Comparison of ENCODE assay signal across 8 cellular contexts in the genomic region with DNA sequence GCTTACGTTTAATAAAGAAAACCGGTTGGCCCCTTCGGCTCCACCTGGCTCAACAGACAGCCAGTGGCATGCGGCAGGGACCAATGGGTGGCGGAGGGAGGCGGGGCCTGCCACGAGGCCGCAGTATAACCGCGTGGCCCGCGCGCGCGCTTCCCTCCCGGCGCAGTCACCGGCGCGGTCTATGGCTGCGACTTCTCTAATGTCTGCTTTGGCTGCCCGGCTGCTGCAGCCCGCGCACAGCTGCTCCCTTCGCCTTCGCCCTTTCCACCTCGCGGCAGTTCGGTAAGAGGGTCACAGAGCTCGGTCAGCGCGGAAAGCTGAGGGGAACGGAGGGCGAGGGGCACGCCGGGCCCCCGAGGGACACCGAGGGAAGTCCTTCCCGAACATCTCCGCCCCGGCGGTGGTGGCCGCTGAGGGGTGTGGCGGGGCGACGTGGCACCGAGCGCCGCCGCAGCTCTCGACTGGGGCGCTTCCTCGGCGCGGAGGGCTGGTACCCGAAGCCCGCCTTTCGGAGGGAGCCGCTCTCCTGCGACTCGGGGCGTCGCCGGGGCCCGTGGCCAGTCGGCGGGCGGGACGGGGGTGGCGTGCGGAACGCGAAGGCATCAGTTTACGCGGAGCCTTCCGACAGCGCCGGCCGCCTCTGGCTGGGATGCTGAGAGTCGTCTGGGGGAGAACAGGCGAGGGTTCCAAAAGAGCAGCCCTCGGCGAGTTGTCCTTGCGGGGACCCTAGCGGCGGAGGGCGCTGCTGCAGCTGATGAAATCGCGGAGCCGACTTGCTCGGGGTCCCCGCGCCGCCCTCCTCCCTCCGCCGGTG. TPM values are rescaled to one million over a fixed set of nuclear protein-coding genes. Genes with fewer than 3 reads are reported as not detected.
DNase-seq lines count a peak whose midpoint lies in the region; ATAC-seq and TF ChIP-seq lines count a peak whose summit lies in the region.

MTHFD2 (plus strand) TSS at position 155 of the 814 bp plus-strand sequence; CDS start at position 182, 27 bp downstream.

- peak; percentile 61 to 84 for TF ChIP-seq CTCF in left lung (IDR thresholded peaks at IDR 0.05)

- H3K4me1 Mint-ChIP-seq in activated CD4-positive, alpha-beta T cell treated with anti-CD3 and anti-CD28 coated beads, Interleukin-2, amount 10 ng/mL, durations not matched to agents 24 days and 14 days = peaks cover 38% of the 10 kb centered on the region

- H3K9me3 ChIP-seq in left lung = no peaks in the 10 kb centered on the region

- peak within 1 kb of the TSS; percentile 96 for H3K4me3 Mint-ChIP-seq in activated CD4-positive, alpha-beta T cell treated with anti-CD3 and anti-CD28 coated beads, Interleukin-2, amount 10 ng/mL, durations not matched to agents 24 days and 14 days

- H3K27me3 ChIP-seq in left lung = no peaks in the 10 kb centered on the region

- H3K27ac ChIP-seq in left lung = peak within 1 kb of the TSS; percentile 86 to 97

- no peaks in the 10 kb centered on the region for H3K27me3 Mint-ChIP-seq in activated CD4-positive, alpha-beta T cell treated with anti-CD3 and anti-CD28 coated beads, Interleukin-2, amount 10 ng/mL, durations not matched to agents 24 days and 14 days

- H3K36me3 Mint-ChIP-seq in activated CD4-positive, alpha-beta T cell treated with anti-CD3 and anti-CD28 coated beads, Interleukin-2, amount 10 ng/mL, durations not matched to agents 24 days and 14 days (ENCODE audit: low read depth) = peaks cover 40% of the 10 kb centered on the region

- peak within 1 kb of the TSS; percentile 65 to 92 for H3K4me3 ChIP-seq in left lung

- H3K36me3 ChIP-seq in left lung = peaks cover 0 to 6% of the 10 kb centered on the region in 2 donors

- intact Hi-C loops in activated CD4-positive, alpha-beta T cell treated with anti-CD3 and anti-CD28 coated beads, Interleukin-2, amount 10 ng/mL, durations not matched to agents 24 days and 14 days (cut with micrococcal nuclease) = loop anchor here (1.0 to 5.0 kb wide), 9 partner anchors 8 to 964 kb away; partner anchors contain the start of genes BOLA3, CCT7, DGUOK and INO80B
- intact Hi-C loops in left lung (cut with DNase I) = no loop called here

- ATAC-seq in GM19328 (IDR thresholded peaks at IDR 0.05; ENCODE audit: unreplicated experiment) (peak; percentile 88), HG03520 (IDR thresholded peaks at IDR 0.05; ENCODE audit: unreplicated experiment) (peak; percentile 86), left lung (peak; percentile 99)

- peak within 1 kb of the TSS; percentile 100 for H3K27ac Mint-ChIP-seq in activated CD4-positive, alpha-beta T cell treated with anti-CD3 and anti-CD28 coated beads, Interleukin-2, amount 10 ng/mL, durations not matched to agents 24 days and 14 days

- H3K4me1 ChIP-seq in left lung = peaks cover 6 to 34% of the 10 kb centered on the region in 2 donors

- DNase-seq in C1 segment of cervical spinal cord (lab: John Stamatoyannopoulos, UW) = peak in 13 of 14 donors; percentile 36 to 87 (median 73)
- peak; percentile 95 for DNase-seq in NCI-H526 treated with DMSO at 0.1 percent for 48 hours (lab: John Stamatoyannopoulos, UW)
- DNase-seq in activated CD4-positive, alpha-beta T cell treated with anti-CD3 and anti-CD28 coated beads, Interleukin-2, amount 10 ng/mL, durations not matched to agents 24 days and 14 days = peak; percentile 98
- DNase-seq in dedifferentiated amniotic fluid mesenchymal stem cell (ENCODE audit: extremely low spot score) = peak; percentile 98
- DNase-seq in left lung = peak; percentile 94 to 98
- peak; percentile 89 to 90 for DNase-seq in stimulated activated CD4-positive, alpha-beta T cell treated with anti-CD3 and anti-CD28 coated beads, Interleukin-2, amount 100 ng/mL, for 48 hours

- H3K9me3 Mint-ChIP-seq in activated CD4-positive, alpha-beta T cell treated with anti-CD3 and anti-CD28 coated beads, Interleukin-2, amount 10 ng/mL, durations not matched to agents 24 days and 14 days = no peaks in the 10 kb centered on the region

RNA-seq across cellular contexts. Expression of gene MTHFD2, which starts in this region (rescaled TPM):
- total RNA-seq in activated CD4-positive, alpha-beta T cell treated with anti-CD3 and anti-CD28 coated beads, Interleukin-2, amount 10 ng/mL, durations not matched to agents 24 days and 14 days = 418 and 439 TPM in 2 replicates
- total RNA-seq in left lung = 10 to 100 TPM; 44.6 to 81.2 TPM

Comparison
In these comparisons a context has a peak if more than half of its experiments do, and no peak if none do; other contexts are left out.
1. Peak in every context shown above with its lines: DNase-seq, ATAC-seq, H3K4me3 ChIP-seq and H3K27ac ChIP-seq.